In genomic region chr2:20350753-20351554, GRCh38 we compare ENCODE assay signal across 1 cellular context.
TF ChIP-seq lines count a peak whose summit lies in the region.

PUM2 (minus strand) TSS chr2:20350844; CDS start chr2:20327360, 23,484 bp downstream.

TF ChIP-seq in HepG2, 621 proteins besides CTCF, POLR2A, EP300 and RAD21 (continued from another document and continues in another):
- TF ChIP-seq SAFB2 (CRISPR knock-in tag; IDR thresholded peaks at IDR 0.05; ENCODE audit: borderline replicate concordance, low read depth) = peak; percentile 76; the same call in 1 of the 2 replicates
- TF ChIP-seq ZNF720 (CRISPR knock-in tag; IDR thresholded peaks at IDR 0.05) = 0 out of 2 replicates have a peak, but pooled peaks have one; percentile 36
- peak; percentile 89 for TF ChIP-seq ZBTB37 (CRISPR knock-in tag; IDR thresholded peaks at IDR 0.05)
- peak; percentile 55; the same call in 1 of the 2 replicates for TF ChIP-seq ELF4 (CRISPR knock-in tag; IDR thresholded peaks at IDR 0.05; ENCODE audit: borderline replicate concordance)
- TF ChIP-seq PBX3 (CRISPR knock-in tag; IDR thresholded peaks at IDR 0.05; ENCODE audit: borderline replicate concordance) = peak; percentile 91
- peak; percentile 65; the same call in 1 of the 2 replicates for TF ChIP-seq FOSL2 (CRISPR knock-in tag; IDR thresholded peaks at IDR 0.05)
- peak; percentile 30 for TF ChIP-seq TBL1XR1 (IDR thresholded peaks at IDR 0.05; ENCODE audit: borderline replicate concordance, low read length, partially characterized antibody)
- 0 out of 2 replicates have a peak, but pooled peaks have one; percentile 65 for TF ChIP-seq ZNF577 (CRISPR knock-in tag; IDR thresholded peaks at IDR 0.05; ENCODE audit: borderline replicate concordance, low read depth)
- peak; percentile 94; the same call in 1 of the 2 replicates for TF ChIP-seq ZNF569 (CRISPR knock-in tag; IDR thresholded peaks at IDR 0.05; ENCODE audit: borderline replicate concordance)
- peak; percentile 91; the same call in 1 of the 2 replicates for TF ChIP-seq ZNF552 (CRISPR knock-in tag; IDR thresholded peaks at IDR 0.05; ENCODE audit: borderline replicate concordance)
- TF ChIP-seq ZNF251 (CRISPR knock-in tag; IDR thresholded peaks at IDR 0.05) = no peak
- peak; percentile 96 for TF ChIP-seq ARNT2 (CRISPR knock-in tag; IDR thresholded peaks at IDR 0.05; ENCODE audit: low read depth)
- TF ChIP-seq IKZF4 (CRISPR knock-in tag; IDR thresholded peaks at IDR 0.05; ENCODE audit: borderline replicate concordance, low read depth, not compliant biosample characterization) = peak; percentile 89
- peak; percentile 74 for TF ChIP-seq UBTF (CRISPR knock-in tag; IDR thresholded peaks at IDR 0.05)
- no peak; the same call in 1 of the 2 replicates for TF ChIP-seq HMG20A (CRISPR knock-in tag; IDR thresholded peaks at IDR 0.05; ENCODE audit: borderline replicate concordance)
- peak; percentile 52 for TF ChIP-seq NFYB (CRISPR knock-in tag; IDR thresholded peaks at IDR 0.05)
- peak; percentile 84 for TF ChIP-seq ZNF883 (CRISPR knock-in tag; IDR thresholded peaks at IDR 0.05; ENCODE audit: not compliant biosample characterization)
- TF ChIP-seq PRDM10 (CRISPR knock-in tag; IDR thresholded peaks at IDR 0.05; ENCODE audit: low read depth) = no peak
- peak; percentile 55; the same call in 1 of the 2 replicates for TF ChIP-seq THRA (CRISPR knock-in tag; IDR thresholded peaks at IDR 0.05; ENCODE audit: borderline replicate concordance)
- peak; percentile 63; the same call in 1 of the 2 replicates for TF ChIP-seq ZNF543 (CRISPR knock-in tag; IDR thresholded peaks at IDR 0.05)
- no peak for TF ChIP-seq NCOA5 (CRISPR knock-in tag; IDR thresholded peaks at IDR 0.05)
- no peak for TF ChIP-seq ZFP36 (IDR thresholded peaks at IDR 0.05; ENCODE audit: borderline replicate concordance, low read depth, low read length, partially characterized antibody)
- peak; percentile 86; the same call in 1 of the 2 replicates for TF ChIP-seq ZNF234 (CRISPR knock-in tag; conservative IDR thresholded peaks at IDR 0.05)
- peak; percentile 97 for TF ChIP-seq FOXC1 (CRISPR knock-in tag; IDR thresholded peaks at IDR 0.05; ENCODE audit: borderline replicate concordance)
- TF ChIP-seq GATAD2A (CRISPR knock-in tag; IDR thresholded peaks at IDR 0.05) = peak; percentile 30; the same call in 1 of the 2 replicates
- TF ChIP-seq NFRKB (IDR thresholded peaks at IDR 0.05) = no peak
- TF ChIP-seq ZNF124 (CRISPR knock-in tag; IDR thresholded peaks at IDR 0.05) = no peak; the same call in 1 of the 2 replicates
- TF ChIP-seq ZNF691 (CRISPR knock-in tag; IDR thresholded peaks at IDR 0.05; ENCODE audit: borderline replicate concordance, low read depth) = peak; percentile 65; the same call in 1 of the 2 replicates
- 0 out of 2 replicates have a peak, but pooled peaks have one; percentile 36 for TF ChIP-seq ADNP (CRISPR knock-in tag; IDR thresholded peaks at IDR 0.05)
- no peak for TF ChIP-seq SMARCC2 (IDR thresholded peaks at IDR 0.05)
- peak; percentile 77; the same call in 1 of the 2 replicates for TF ChIP-seq SIN3A (IDR thresholded peaks at IDR 0.05; ENCODE audit: borderline replicate concordance, low read depth, low read length)
- peak; percentile 85; the same call in 1 of the 2 replicates for TF ChIP-seq RERE (CRISPR knock-in tag; IDR thresholded peaks at IDR 0.05; ENCODE audit: low read depth)
- TF ChIP-seq YEATS4 (CRISPR knock-in tag; IDR thresholded peaks at IDR 0.05; ENCODE audit: borderline replicate concordance) = 0 out of 2 replicates have a peak, but pooled peaks have one; percentile 22
- no peak for TF ChIP-seq ZNF496 (CRISPR knock-in tag; IDR thresholded peaks at IDR 0.05; ENCODE audit: insufficient replicate concordance)
- TF ChIP-seq ISX (CRISPR knock-in tag; conservative IDR thresholded peaks at IDR 0.05) = no peak; the same call in none of the 2 replicates
- TF ChIP-seq ARID5B (CRISPR knock-in tag; IDR thresholded peaks at IDR 0.05) = peak; percentile 92
- no peak for TF ChIP-seq SETDB1 (CRISPR knock-in tag; IDR thresholded peaks at IDR 0.05; ENCODE audit: borderline replicate concordance)
